1 cellular context compared by ENCODE assay signal in genomic region chr11:3642071-3642951, GRCh38.
A peak's percentile ranks its signal among the peaks of the same experiment; 100 is the strongest.
TF ChIP-seq lines count a peak whose summit lies in the region.

No MANE protein-coding gene starts in this region.

TF ChIP-seq in IMR-90, 13 proteins besides CTCF, POLR2A, EP300 and RAD21 (continued from another document):
- TF ChIP-seq MXI1 (IDR thresholded peaks at IDR 0.05; ENCODE audit: borderline replicate concordance, low read depth, low read length) (no peak), MAZ (IDR thresholded peaks at IDR 0.05; ENCODE audit: borderline replicate concordance, low read depth, low read length) (peak; percentile 72; the same call in 1 of the 2 replicates), SMC3 (IDR thresholded peaks at IDR 0.05; ENCODE audit: low read depth, low read length) (no peak), RFX5 (IDR thresholded peaks at IDR 0.05; ENCODE audit: low read depth, low read length) (no peak)
